Comparison of ENCODE assay signal across 29 cellular contexts in genomic region chr11:108757630-108758029, GRCh38.
"Had no signal": no experiment of that assay in that cellular context is flagged by ENCODE, and none has a peak within 500 bp of the region (broad histone marks: within the 10 kb centered on the region; RNA-seq: fewer than 3 reads in every experiment).

No MANE protein-coding gene starts in this region.

- H3K9ac ChIP-seq: SK-N-SH had no signal

- H3K4me3 ChIP-seq: adrenal gland, SJSA1 had no signal

- H3K9me3 ChIP-seq: adrenal gland, SJSA1, SK-N-SH had no signal

- H3K9me3 Mint-ChIP-seq: activated CD4-positive, alpha-beta memory T cell treated with anti-CD3 and anti-CD28 coated beads for 36 hours; activated naive CD4-positive, alpha-beta T cell treated with anti-CD3 and anti-CD28 coated beads for 36 hours; activated naive CD4-positive, alpha-beta T cell treated with anti-CD3 and anti-CD28 coated beads, Interleukin-2, amount 50 U/mL, for 72 hours; activated T-cell treated with anti-CD3 and anti-CD28 coated beads, Interleukin-2, amount 50 U/mL, for 4 hours; activated T-helper 1 cell treated with anti-CD3 and anti-CD28 coated beads, Interleukin-12 subunit alpha, Interleukin-12 subunit beta, Interleukin-2, Interleukin-4 antibody, amounts not matched to agents 30 ng/mL and 10 ng/mL and 1 ng/mL, durations not matched to agents 14 hours and 24 hours and 36 hours; T-helper 1 cell treated with Interleukin-12 subunit alpha and Interleukin-12 subunit beta and Interleukin-4 antibody, amounts not matched to agents 30 μg/mL and 1 μg/mL, for 36 hours; T-helper 2 cell treated with Interferon-gamma antibody and Interleukin-4, amounts not matched to agents 5 μg/mL and 100 μg/mL, for 36 hours had no signal

- H3K27ac Mint-ChIP-seq: activated CD4-positive, alpha-beta memory T cell treated with anti-CD3 and anti-CD28 coated beads for 36 hours; activated CD4-positive, alpha-beta T cell treated with anti-CD3 and anti-CD28 coated beads for 36 hours; activated CD4-positive, alpha-beta T cell treated with anti-CD3 and anti-CD28 coated beads, Interleukin-2, amount 10 ng/mL, durations not matched to agents 7 days and 5 days; activated naive CD4-positive, alpha-beta T cell treated with anti-CD3 and anti-CD28 coated beads for 36 hours; activated T-helper 1 cell treated with anti-CD3 and anti-CD28 coated beads, Interleukin-12 subunit alpha, Interleukin-12 subunit beta, Interleukin-2, Interleukin-4 antibody, amounts not matched to agents 30 ng/mL and 10 ng/mL and 1 ng/mL, durations not matched to agents 14 hours and 24 hours and 36 hours; brain; T-helper 1 cell treated with Interleukin-12 subunit alpha and Interleukin-12 subunit beta and Interleukin-4 antibody, amounts not matched to agents 30 μg/mL and 1 μg/mL, for 36 hours; T-helper 2 cell treated with Interferon-gamma antibody and Interleukin-4, amounts not matched to agents 5 μg/mL and 100 μg/mL, for 36 hours had no signal

- H3K36me3 Mint-ChIP-seq: activated CD4-positive, alpha-beta memory T cell treated with anti-CD3 and anti-CD28 coated beads for 36 hours; brain had no signal

- H3K4me2 ChIP-seq: SK-N-SH had no signal

- H3K4me1 Mint-ChIP-seq: activated CD4-positive, alpha-beta T cell treated with anti-CD3 and anti-CD28 coated beads, Interleukin-2, amount 10 ng/mL, durations not matched to agents 7 days and 5 days had no signal

- H3K36me3 ChIP-seq: adrenal gland, SJSA1 had no signal

- DNase-seq: activated CD4-positive, alpha-beta memory T cell treated with anti-CD3 and anti-CD28 coated beads for 36 hours; activated CD4-positive, alpha-beta T cell treated with anti-CD3 and anti-CD28 coated beads for 36 hours; activated CD4-positive, alpha-beta T cell treated with anti-CD3 and anti-CD28 coated beads, Interleukin-2, amount 10 ng/mL, durations not matched to agents 7 days and 5 days; activated CD8-positive, alpha-beta memory T cell treated with anti-CD3 and anti-CD28 coated beads, Interleukin-2, amount 50 U/mL, for 4 hours; activated gamma-delta T cell treated with Interleukin-2 at 50 U/mL for 16 hours; activated naive CD4-positive, alpha-beta T cell treated with anti-CD3 and anti-CD28 coated beads for 36 hours; activated T-cell treated with anti-CD3 and anti-CD28 coated beads for 4 hours; activated T-cell treated with anti-CD3 and anti-CD28 coated beads, Interleukin-2, amount 50 U/mL, for 4 hours; adrenal gland; anterior cingulate cortex; central memory CD4-positive, alpha-beta T cell; MM.1S; MV-4-11; NCI-H1092; NCI-H1436 treated with DMSO at 0.1 percent for 48 hours; NCI-H1694 treated with DMSO at 0.1 percent for 48 hours; NCI-H2029; NCI-H345; NCI-H524 treated with DMSO at 0.1 percent for 48 hours; SHP77; SK-N-SH had no signal

- ATAC-seq: activated CD4-positive, alpha-beta T cell treated with anti-CD3 and anti-CD28 coated beads for 36 hours; activated CD4-positive, CD25-positive, alpha-beta regulatory T cell treated with anti-CD3 and anti-CD28 coated beads, Interleukin-2, amount 50 U/mL, for 24 hours; activated naive CD4-positive, alpha-beta T cell treated with anti-CD3 and anti-CD28 coated beads, Interleukin-2, amount 50 U/mL, for 72 hours; activated T-cell treated with anti-CD3 and anti-CD28 coated beads, Interleukin-2, amount 50 U/mL, for 4 hours; Panc1 had no signal

- H3K27me3 Mint-ChIP-seq: activated CD4-positive, alpha-beta memory T cell treated with anti-CD3 and anti-CD28 coated beads for 36 hours; activated CD4-positive, alpha-beta T cell treated with anti-CD3 and anti-CD28 coated beads for 36 hours; activated CD4-positive, alpha-beta T cell treated with anti-CD3 and anti-CD28 coated beads, Interleukin-2, amount 10 ng/mL, durations not matched to agents 7 days and 5 days; brain had no signal

- H3K4me1 ChIP-seq: SJSA1 had no signal

- H3K27ac ChIP-seq: adrenal gland, SJSA1 had no signal

- H3K4me3 Mint-ChIP-seq: activated CD4-positive, alpha-beta memory T cell treated with anti-CD3 and anti-CD28 coated beads for 36 hours; activated CD4-positive, alpha-beta T cell treated with anti-CD3 and anti-CD28 coated beads for 36 hours; activated CD4-positive, alpha-beta T cell treated with anti-CD3 and anti-CD28 coated beads, Interleukin-2, amount 10 ng/mL, durations not matched to agents 7 days and 5 days; activated naive CD4-positive, alpha-beta T cell treated with anti-CD3 and anti-CD28 coated beads for 36 hours; activated T-cell treated with anti-CD3 and anti-CD28 coated beads, Interleukin-2, amount 50 U/mL, for 4 hours; activated T-helper 1 cell treated with anti-CD3 and anti-CD28 coated beads, Interleukin-12 subunit alpha, Interleukin-12 subunit beta, Interleukin-2, Interleukin-4 antibody, amounts not matched to agents 30 ng/mL and 10 ng/mL and 1 ng/mL, durations not matched to agents 14 hours and 24 hours and 36 hours; brain; T-helper 1 cell treated with Interleukin-12 subunit alpha and Interleukin-12 subunit beta and Interleukin-4 antibody, amounts not matched to agents 30 μg/mL and 1 μg/mL, for 36 hours; T-helper 2 cell treated with Interferon-gamma antibody and Interleukin-4, amounts not matched to agents 5 μg/mL and 100 μg/mL, for 36 hours had no signal

- H3K27me3 ChIP-seq: adrenal gland, SJSA1 had no signal
